Comparison of ENCODE assay signal across 8 cellular contexts in the genomic region with DNA sequence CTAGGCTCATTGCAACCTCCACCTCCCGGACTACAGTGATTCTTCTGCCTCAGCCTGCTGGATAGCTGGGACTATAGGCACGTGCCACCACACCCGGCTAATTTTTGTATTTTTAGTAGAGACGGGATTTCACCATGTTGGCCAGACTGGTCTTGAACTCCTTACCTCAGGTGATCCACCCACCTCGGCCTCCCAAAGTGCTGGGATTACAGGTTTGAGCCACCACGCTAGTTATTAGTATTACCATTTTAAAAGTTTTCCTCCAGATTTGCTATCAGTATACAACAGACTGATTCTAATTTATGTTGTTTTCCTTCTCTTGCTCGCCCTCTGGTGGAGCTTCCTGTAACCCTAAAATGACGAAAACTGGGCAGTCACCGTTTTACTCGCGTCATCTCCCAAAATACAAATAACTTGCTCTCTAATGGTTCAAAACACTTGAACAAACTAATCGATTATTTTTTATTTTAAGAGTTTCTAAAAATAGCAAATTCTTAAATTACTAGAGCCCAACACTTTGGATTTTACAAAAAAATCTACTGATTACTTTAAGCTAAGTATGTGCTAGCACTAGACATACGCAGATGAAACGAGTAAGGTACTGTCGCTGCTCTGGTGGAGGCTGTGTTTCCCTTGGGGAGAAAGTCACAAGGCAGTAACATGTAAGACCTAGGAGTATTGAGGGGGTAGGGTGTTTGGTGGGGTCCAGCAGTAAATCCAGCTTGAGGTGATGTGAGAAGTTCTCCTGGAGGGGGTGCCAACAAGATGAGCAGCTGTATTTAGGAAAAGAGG.
DNase-seq lines count a peak whose midpoint lies in the region; ATAC-seq, FAIRE-seq and TF ChIP-seq lines count a peak whose summit lies in the region.

No MANE protein-coding gene starts in this region.

- H2AK5ac ChIP-seq in H1 (ENCODE audit: low read depth, low read length) = no peak overlapping the region

- H4K8ac ChIP-seq in H1 (ENCODE audit: extremely low read depth, insufficient read depth, low read length) = no peak overlapping the region

- no peak for TF ChIP-seq EP300 in H1 (IDR thresholded peaks at IDR 0.05; ENCODE audit: borderline replicate concordance in 1 of 2, low read depth in 2 of 2, low read length in 2 of 2)

- no peaks in the 10 kb centered on the region for H3K79me2 ChIP-seq in H1 (ENCODE audit: control insufficient read depth in 1 of 2, insufficient read depth in 2 of 2, low read length in 2 of 2)

- no peak overlapping the region for H2BK5ac ChIP-seq in H1 (ENCODE audit: low read depth, low read length)

- H4K5ac ChIP-seq in H1 (ENCODE audit: insufficient read length, low read depth, low read length) = no peak overlapping the region

- POLR2A ChIA-PET in H1 (lab: Charles Lee; ENCODE audit: partially characterized antibody) = no interaction called here

- H4K91ac ChIP-seq in H1 (replicated peaks; ENCODE audit: insufficient read length, low read length) = no peak overlapping the region

- no peak overlapping the region; a peak in 1 of 8 replicates for H3K4me3 ChIP-seq in H1 (ENCODE audit: extremely low read depth in 1 of 4, insufficient read depth in 2 of 4, low read depth in 3 of 4, low read length in 4 of 4)

- ATAC-seq in GM18508 (IDR thresholded peaks at IDR 0.05; ENCODE audit: insufficient read depth, unreplicated experiment) (peak; percentile 67), HG03066 (IDR thresholded peaks at IDR 0.05; ENCODE audit: low read depth, unreplicated experiment) (peak; percentile 69)

- no peak overlapping the region for H2BK120ac ChIP-seq in H1 (replicated peaks; ENCODE audit: low read depth, low read length)

- H4K20me1 ChIP-seq in H1 (replicated peaks in 1 of 2; ENCODE audit: control insufficient read depth in 1 of 2, insufficient read depth in 2 of 2, low read length in 2 of 2) = no peaks in the 10 kb centered on the region

- no peak for FAIRE-seq in H1 (lab: Jason Lieb, UNC)

- DNase-seq in AG08396 (ENCODE audit: low spot score) (peak; percentile 43), NCI-H69 (lab: John Stamatoyannopoulos, UW) (peak; percentile 53), H1 (ENCODE audit: low read depth in 1 of 2, low spot score in 2 of 2) (peak in 1 of 2 experiments; percentile 69), mucosa of gallbladder (ENCODE audit: low spot score) (peak; percentile 74)
- DNase-seq in activated CD8-positive, alpha-beta memory T cell treated with anti-CD3 and anti-CD28 coated beads for 1 hour (ENCODE audit: extremely low read depth in 1 of 2, low read depth in 1 of 2) = peak; percentile 32 to 36
- DNase-seq in stimulated activated CD8-positive, alpha-beta memory T cell treated with anti-CD3 and anti-CD28 coated beads, Interleukin-7, amount 100 ng/mL, for 4 hours (ENCODE audit: low read depth in 2 of 2) = peak; percentile 29 to 46

- no peak overlapping the region for H3K27ac ChIP-seq in H1 (ENCODE audit: low read depth, low read length)

- H3K4me2 ChIP-seq in H1 (ENCODE audit: insufficient read depth in 1 of 2, low read depth in 2 of 2, low read length in 2 of 2) = no peak overlapping the region

- TF ChIP-seq CTCF in H1 (IDR thresholded peaks at IDR 0.05; ENCODE audit: control extremely low read depth in 1 of 3, insufficient read depth in 1 of 3, low read depth in 1 of 3, low read length in 3 of 3) = peak; percentile 23 to 68 (median 53)

- peaks cover 0 to 3% of the 10 kb centered on the region in 2 experiments; a peak in 1 of 4 replicates for H3K9me3 ChIP-seq in H1 (ENCODE audit: insufficient read depth in 2 of 2, low read depth in 1 of 2, low read length in 1 of 2)

- H2BK15ac ChIP-seq in H1 (ENCODE audit: low read length) = no peak overlapping the region

- H3K56ac ChIP-seq in H1 (replicated peaks; ENCODE audit: insufficient read length, low read depth, low read length) = no peak overlapping the region

- H3K27me3 ChIP-seq in H1 (replicated peaks in 1 of 4; ENCODE audit: control insufficient read depth in 3 of 4, extremely low read depth in 1 of 4, insufficient read depth in 3 of 4, low read length in 3 of 4) = no peaks in the 10 kb centered on the region

- H3K9ac ChIP-seq in H1 (replicated peaks in 1 of 4; ENCODE audit: extremely low read depth in 1 of 4, low read depth in 3 of 4, low read length in 3 of 4) = no peak overlapping the region

- H3K23ac ChIP-seq in H1 (ENCODE audit: insufficient read length) = no peak overlapping the region

- no peaks in the 10 kb centered on the region for H3K79me1 ChIP-seq in H1 (ENCODE audit: low read depth, low read length)

- no peaks in the 10 kb centered on the region for H3K4me1 ChIP-seq in H1 (replicated peaks in 1 of 4; ENCODE audit: control insufficient read depth in 3 of 4, insufficient read depth in 4 of 4, low read length in 3 of 4)

- H2BK12ac ChIP-seq in H1 (ENCODE audit: low read depth, low read length) = no peak overlapping the region

- peak overlapping the region; percentile 79; the same call in 1 of the 2 replicates for H2AFZ ChIP-seq in H1 (ENCODE audit: low read length)

- peak; percentile 58 to 65 for TF ChIP-seq RAD21 in H1 (IDR thresholded peaks at IDR 0.05 in 1 of 2, conservative IDR thresholded peaks at IDR 0.05 in 1 of 2; ENCODE audit: low read depth in 2 of 2, low read length in 2 of 2)

- no peak for TF ChIP-seq POLR2A in H1 (IDR thresholded peaks at IDR 0.05; ENCODE audit: control extremely low read depth in 1 of 2, low read depth in 2 of 2, low read length in 2 of 2)

- H2BK20ac ChIP-seq in H1 (ENCODE audit: low read length) = no peak overlapping the region

- no peaks in the 10 kb centered on the region for H3K36me3 ChIP-seq in H1 (ENCODE audit: control insufficient read depth in 2 of 4, insufficient read depth in 4 of 4, low read length in 3 of 4)

- no peak overlapping the region for H3K4ac ChIP-seq in H1 (replicated peaks; ENCODE audit: insufficient read length, low read depth, low read length)

- CTCF ChIA-PET in H1 (lab: Charles Lee; ENCODE audit: partially characterized antibody) = interaction anchor here (0.6 to 2.8 kb wide), 54 partner anchors 11 to 571 kb away, joined by 3 to 31 read pairs (median 4); no protein-coding TSS in a partner anchor

- no peak overlapping the region for H3K18ac ChIP-seq in H1 (ENCODE audit: extremely low read depth, low read length)

- H3K14ac ChIP-seq in H1 (ENCODE audit: insufficient read length) = no peak overlapping the region

- WGBS in H1 (ENCODE audit: extremely low coverage in 1 of 2, insufficient coverage in 1 of 2, insufficient read length in 1 of 2, insufficient replicate concordance in 2 of 2, low coverage in 1 of 2, low lambda C conversion rate in 2 of 2, missing lambda C conversion rate in 1 of 2), 2 experiments = 68% methylated on average over 15 of the region's 15 CpGs; no CpG with 5 or more reads in 1 of the 2 experiments

- H3K23me2 ChIP-seq in H1 (ENCODE audit: low read depth, low read length) = no peaks in the 10 kb centered on the region

TF ChIP-seq in H1, 55 proteins besides CTCF, POLR2A, EP300 and RAD21:
- no peak for TF ChIP-seq TEAD4 (IDR thresholded peaks at IDR 0.05; ENCODE audit: low read depth, low read length)
- TF ChIP-seq HDAC6 (IDR thresholded peaks at IDR 0.05; ENCODE audit: low read depth, low read length) = no peak
- TF ChIP-seq NRF1 (IDR thresholded peaks at IDR 0.05; ENCODE audit: low read depth, low read length) = no peak
- no peak for TF ChIP-seq SIRT6 (IDR thresholded peaks at IDR 0.05; ENCODE audit: low read length)
- TF ChIP-seq, protein P1, sequence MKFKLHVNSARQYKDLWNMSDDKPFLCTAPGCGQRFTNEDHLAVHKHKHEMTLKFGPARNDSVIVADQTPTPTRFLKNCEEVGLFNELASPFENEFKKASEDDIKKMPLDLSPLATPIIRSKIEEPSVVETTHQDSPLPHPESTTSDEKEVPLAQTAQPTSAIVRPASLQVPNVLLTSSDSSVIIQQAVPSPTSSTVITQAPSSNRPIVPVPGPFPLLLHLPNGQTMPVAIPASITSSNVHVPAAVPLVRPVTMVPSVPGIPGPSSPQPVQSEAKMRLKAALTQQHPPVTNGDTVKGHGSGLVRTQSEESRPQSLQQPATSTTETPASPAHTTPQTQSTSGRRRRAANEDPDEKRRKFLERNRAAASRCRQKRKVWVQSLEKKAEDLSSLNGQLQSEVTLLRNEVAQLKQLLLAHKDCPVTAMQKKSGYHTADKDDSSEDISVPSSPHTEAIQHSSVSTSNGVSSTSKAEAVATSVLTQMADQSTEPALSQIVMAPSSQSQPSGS (IDR thresholded peaks at IDR 0.05; ENCODE audit: low read length) = no peak
- no peak for TF ChIP-seq BRCA1 (IDR thresholded peaks at IDR 0.05; ENCODE audit: low read depth, low read length)
- TF ChIP-seq PHF8 (conservative IDR thresholded peaks at IDR 0.05; ENCODE audit: low read depth, low read length) = no peak
- TF ChIP-seq, protein P2, sequence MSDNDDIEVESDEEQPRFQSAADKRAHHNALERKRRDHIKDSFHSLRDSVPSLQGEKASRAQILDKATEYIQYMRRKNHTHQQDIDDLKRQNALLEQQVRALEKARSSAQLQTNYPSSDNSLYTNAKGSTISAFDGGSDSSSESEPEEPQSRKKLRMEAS (IDR thresholded peaks at IDR 0.05) = no peak
- no peak for TF ChIP-seq HDAC2 (IDR thresholded peaks at IDR 0.05; ENCODE audit: borderline replicate concordance in 1 of 2, low read depth in 2 of 2, low read length in 2 of 2)
- TF ChIP-seq SUZ12 (IDR thresholded peaks at IDR 0.05; ENCODE audit: low read length) = no peak
- no peak for TF ChIP-seq GTF2F1 (IDR thresholded peaks at IDR 0.05; ENCODE audit: borderline replicate concordance, low read depth, low read length)
- no peak for TF ChIP-seq ASH2L (IDR thresholded peaks at IDR 0.05; ENCODE audit: low read length)
